Comparison of ENCODE assay signal across 27 cellular contexts in the genomic region with DNA sequence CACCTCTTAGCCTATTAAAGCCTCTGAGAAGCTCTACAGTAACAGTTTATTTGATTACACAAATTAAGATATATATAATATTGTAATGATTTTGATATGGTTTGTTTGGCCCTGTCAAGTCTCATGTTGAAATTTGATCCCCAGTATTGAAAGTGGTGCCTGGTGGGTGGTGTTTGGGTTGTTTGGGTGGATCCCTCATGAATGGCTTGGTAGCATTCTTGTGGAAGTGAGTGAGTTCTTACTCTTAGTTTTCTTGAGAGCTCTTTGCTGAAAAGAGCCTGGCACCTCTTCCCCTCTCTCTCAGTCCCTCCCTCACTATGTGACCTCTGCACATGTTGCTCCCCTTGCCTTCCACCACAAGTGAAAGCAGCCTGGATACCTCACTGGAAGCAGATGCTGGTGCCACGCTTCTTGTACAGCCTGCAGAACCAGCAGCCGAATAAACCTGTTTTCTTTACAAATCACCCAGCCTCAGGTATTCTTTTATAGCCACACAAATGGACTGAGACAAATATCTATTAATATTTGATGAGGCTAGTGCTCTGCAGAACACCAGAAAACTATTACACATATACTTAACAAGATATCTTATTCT. TPM values are rescaled to one million over a fixed set of nuclear protein-coding genes. Genes with fewer than 3 reads are reported as not detected.
"Had no signal": no experiment of that assay in that cellular context is flagged by ENCODE, and none has a peak within 500 bp of the region (broad histone marks: within the 10 kb centered on the region; RNA-seq: fewer than 3 reads in every experiment).

No MANE protein-coding gene starts in this region.

- H3K4me1 Mint-ChIP-seq: memory B cell; stimulated activated memory B cell treated with anti-CD40 and anti-IgM and Interleukin-4, amounts not matched to agents 10 μg/mL and 1 μg/mL and 100 μg/mL, for 72 hours; stimulated activated naive CD8-positive, alpha-beta T cell treated with anti-CD3 and anti-CD28 coated beads, Interleukin-15, amount 100 ng/mL, for 72 hours had no signal

- H3K79me2 ChIP-seq: parathyroid adenoma had no signal

- H3K9ac ChIP-seq: neural progenitor cell, parathyroid adenoma had no signal

- DNase-seq: effector memory CD8-positive, alpha-beta T cell; esophagus squamous epithelium; foreskin fibroblast; kidney; left cardiac atrium; left ventricle myocardium inferior; lower lobe of right lung; midbrain; psoas muscle; retina; spleen; stimulated activated CD4-positive, alpha-beta T cell treated with anti-CD3 and anti-CD28 coated beads, Interleukin-15, amount 100 ng/mL, for 24 hours; stimulated activated CD4-positive, alpha-beta T cell treated with anti-CD3 and anti-CD28 coated beads, Interleukin-1b, Interleukin-23, amount 100 ng/mL, for 48 hours; stimulated activated CD4-positive, alpha-beta T cell treated with anti-CD3 and anti-CD28 coated beads, Interleukin-4, amount 100 ng/mL, for 24 hours; stimulated activated naive CD8-positive, alpha-beta T cell treated with anti-CD3 and anti-CD28 coated beads, Interleukin-15, amount 100 ng/mL, for 72 hours; testis had no signal

- H3K27ac Mint-ChIP-seq: effector memory CD8-positive, alpha-beta T cell; memory B cell; natural killer cell treated with Interleukin-12 subunit alpha and Interleukin-12 subunit beta and Interleukin-15 and Interleukin-18, amount 100 ng/mL, for 72 hours; neural progenitor cell; stimulated activated memory B cell treated with anti-CD40 and anti-IgM and Interleukin-4, amounts not matched to agents 10 μg/mL and 1 μg/mL and 100 μg/mL, for 72 hours had no signal

- ATAC-seq: effector memory CD8-positive, alpha-beta T cell; gastroesophageal sphincter; left cardiac atrium; lower lobe of right lung; natural killer cell treated with Interleukin-12 subunit alpha and Interleukin-12 subunit beta and Interleukin-15 and Interleukin-18, amount 100 ng/mL, for 72 hours; psoas muscle; sciatic nerve; stimulated activated memory B cell treated with anti-CD40 and anti-IgM and Interleukin-4, amounts not matched to agents 10 μg/mL and 1 μg/mL and 100 μg/mL, for 72 hours; stimulated activated naive CD8-positive, alpha-beta T cell treated with anti-CD3 and anti-CD28 coated beads, Interleukin-15, amount 100 ng/mL, for 72 hours had no signal

- H3K27ac ChIP-seq: esophagus squamous epithelium, gastroesophageal sphincter, left ventricle myocardium inferior, lower lobe of right lung, neural progenitor cell, parathyroid adenoma, psoas muscle, spleen, testis, tibial nerve had no signal

- H2AFZ ChIP-seq: neural progenitor cell, parathyroid adenoma had no signal

- H3K4me2 ChIP-seq: neural progenitor cell had no signal

- H3K36me3 Mint-ChIP-seq: memory B cell; natural killer cell treated with Interleukin-12 subunit alpha and Interleukin-12 subunit beta and Interleukin-15 and Interleukin-18, amount 100 ng/mL, for 72 hours; neural progenitor cell; stimulated activated memory B cell treated with anti-CD40 and anti-IgM and Interleukin-4, amounts not matched to agents 10 μg/mL and 1 μg/mL and 100 μg/mL, for 72 hours had no signal

- H3K27me3 Mint-ChIP-seq: effector memory CD8-positive, alpha-beta T cell; memory B cell; stimulated activated memory B cell treated with anti-CD40 and anti-IgM and Interleukin-4, amounts not matched to agents 10 μg/mL and 1 μg/mL and 100 μg/mL, for 72 hours had no signal

- H3K36me3 ChIP-seq: esophagus squamous epithelium, gastroesophageal sphincter, left ventricle myocardium inferior, lower lobe of right lung, neural progenitor cell, spleen, tibial nerve had no signal

- H3K27me3 ChIP-seq: esophagus squamous epithelium, gastroesophageal sphincter, neural progenitor cell, spleen, testis, tibial nerve had no signal

- H3K4me3 Mint-ChIP-seq: effector memory CD8-positive, alpha-beta T cell; memory B cell; natural killer cell treated with Interleukin-12 subunit alpha and Interleukin-12 subunit beta and Interleukin-15 and Interleukin-18, amount 100 ng/mL, for 72 hours; neural progenitor cell; stimulated activated memory B cell treated with anti-CD40 and anti-IgM and Interleukin-4, amounts not matched to agents 10 μg/mL and 1 μg/mL and 100 μg/mL, for 72 hours; stimulated activated naive CD8-positive, alpha-beta T cell treated with anti-CD3 and anti-CD28 coated beads, Interleukin-15, amount 100 ng/mL, for 72 hours had no signal

- H3K4me1 ChIP-seq: esophagus squamous epithelium, gastroesophageal sphincter, left ventricle myocardium inferior, lower lobe of right lung, parathyroid adenoma, psoas muscle, spleen, testis, tibial nerve had no signal

- H3K9me3 Mint-ChIP-seq: memory B cell; natural killer cell treated with Interleukin-12 subunit alpha and Interleukin-12 subunit beta and Interleukin-15 and Interleukin-18, amount 100 ng/mL, for 72 hours; neural progenitor cell; stimulated activated memory B cell treated with anti-CD40 and anti-IgM and Interleukin-4, amounts not matched to agents 10 μg/mL and 1 μg/mL and 100 μg/mL, for 72 hours; stimulated activated naive CD8-positive, alpha-beta T cell treated with anti-CD3 and anti-CD28 coated beads, Interleukin-15, amount 100 ng/mL, for 72 hours had no signal

- H3K4me3 ChIP-seq: esophagus squamous epithelium, gastroesophageal sphincter, left ventricle myocardium inferior, lower lobe of right lung, neural progenitor cell, psoas muscle, spleen, testis, tibial nerve had no signal

RNA-seq across cellular contexts. Expression of gene SLC4A10, which starts 52.8 kb away (rescaled TPM):
- total RNA-seq: epithelial cell of proximal tubule, kidney, left cardiac atrium, left ventricle myocardium inferior, psoas muscle, skeletal muscle tissue, ureter had no signal
